In genomic region chr4:150078996-150079581, GRCh38 we compare ENCODE assay signal across 8 cellular contexts. TPM values are rescaled to one million over a fixed set of nuclear protein-coding genes. Genes with fewer than 3 reads are reported as not detected.
A peak's percentile ranks its signal among the peaks of the same experiment; 100 is the strongest.
DNase-seq lines count a peak whose midpoint lies in the region; ATAC-seq and TF ChIP-seq lines count a peak whose summit lies in the region.

No MANE protein-coding gene starts in this region.

- H3K27ac Mint-ChIP-seq in IgD-negative memory B cell (peak overlapping the region in 2 of 3 donors; percentile 90 to 93), natural killer cell (no peak overlapping the region)
- H3K27ac Mint-ChIP-seq in activated CD4-positive, alpha-beta memory T cell treated with anti-CD3 and anti-CD28 coated beads for 36 hours, result no peak overlapping the region

- H3K27ac ChIP-seq in fibroblast of lung (ENCODE audit: insufficient read depth, low read length), result peak overlapping the region; percentile 67

- H3K4me1 Mint-ChIP-seq in IgD-negative memory B cell (peaks cover 7 to 24% (median 16%) of the 10 kb centered on the region in 3 donors), natural killer cell (peaks cover 0 to 4% of the 10 kb centered on the region in 2 donors)
- H3K4me1 Mint-ChIP-seq in activated CD4-positive, alpha-beta memory T cell treated with anti-CD3 and anti-CD28 coated beads for 36 hours (ENCODE audit: low read depth), result peaks cover 5% of the 10 kb centered on the region

- H3K27me3 ChIP-seq in BJ (ENCODE audit: control insufficient read depth, insufficient read depth, low read length) (no peaks in the 10 kb centered on the region), fibroblast of lung (ENCODE audit: control insufficient read depth, insufficient read depth, low read length) (no peaks in the 10 kb centered on the region)

- H3K36me3 ChIP-seq in BJ (ENCODE audit: control insufficient read depth, insufficient read depth, low read length), result no peaks in the 10 kb centered on the region
- no peaks in the 10 kb centered on the region for H3K36me3 ChIP-seq in fibroblast of lung (ENCODE audit: control insufficient read depth, insufficient read depth, low read length)

- DNase-seq in BJ (ENCODE audit: low read depth), result no peak
- peak; percentile 33 for DNase-seq in activated CD4-positive, alpha-beta memory T cell treated with anti-CD3 and anti-CD28 coated beads for 36 hours
- DNase-seq in fibroblast of lung (ENCODE audit: low read depth in 2 of 2), result peak; percentile 46 to 52
- no peak for DNase-seq in natural killer cell
- no peak for DNase-seq in SIG-M5 (lab: John Stamatoyannopoulos, UW)
- no peak for DNase-seq in stimulated activated naive CD4-positive, alpha-beta T cell treated with Interleukin-2 at 50 U/mL for 16 hours (lab: John Stamatoyannopoulos, UW)

- H3K4me1 ChIP-seq in fibroblast of lung (ENCODE audit: control insufficient read depth, extremely low read depth, insufficient read depth, low read length), result no peaks in the 10 kb centered on the region

- POLR2A ChIA-PET in BJ (lab: Charles Lee), result no interaction called here
- POLR2A ChIA-PET in activated CD4-positive, alpha-beta memory T cell treated with anti-CD3 and anti-CD28 coated beads for 36 hours (lab: Charles Lee), result no interaction called here

- H3K9ac ChIP-seq in fibroblast of lung (ENCODE audit: insufficient read depth, low read length), result peak overlapping the region; percentile 69

- peak overlapping the region; percentile 87 for H3K4me2 ChIP-seq in fibroblast of lung (ENCODE audit: extremely low read depth, insufficient read depth, low read length)

- H3K79me2 ChIP-seq in fibroblast of lung (ENCODE audit: control insufficient read depth, insufficient read depth, low read length), result peaks cover 25% of the 10 kb centered on the region

- H4K20me1 ChIP-seq in fibroblast of lung (ENCODE audit: control insufficient read depth, extremely low read depth, insufficient read depth, low read length), result no peaks in the 10 kb centered on the region

- H3K9me3 Mint-ChIP-seq in IgD-negative memory B cell (peaks cover 0 to 3% (median 0%) of the 10 kb centered on the region in 3 donors), natural killer cell (peaks cover 2% of the 10 kb centered on the region in 2 donors)
- no peaks in the 10 kb centered on the region for H3K9me3 Mint-ChIP-seq in activated CD4-positive, alpha-beta memory T cell treated with anti-CD3 and anti-CD28 coated beads for 36 hours

- no peaks in the 10 kb centered on the region for H3K36me3 Mint-ChIP-seq in IgD-negative memory B cell
- H3K36me3 Mint-ChIP-seq in activated CD4-positive, alpha-beta memory T cell treated with anti-CD3 and anti-CD28 coated beads for 36 hours, result no peaks in the 10 kb centered on the region
- H3K36me3 Mint-ChIP-seq in natural killer cell, result no peaks in the 10 kb centered on the region

- TF ChIP-seq CTCF in BJ (IDR thresholded peaks at IDR 0.05; ENCODE audit: insufficient read depth, low read depth, low read length), result no peak; the same call in 1 of the 2 replicates
- TF ChIP-seq CTCF in fibroblast of lung (conservative IDR thresholded peaks at IDR 0.05 in 1 of 2, IDR thresholded peaks at IDR 0.05 in 1 of 2; ENCODE audit: low read depth in 1 of 2, low read length in 2 of 2), result no peak
- TF ChIP-seq CTCF in natural killer cell (IDR thresholded peaks at IDR 0.05), result no peak

- peak overlapping the region; percentile 85 to 99 (median 88) for H3K4me3 Mint-ChIP-seq in IgD-negative memory B cell
- H3K4me3 Mint-ChIP-seq in activated CD4-positive, alpha-beta memory T cell treated with anti-CD3 and anti-CD28 coated beads for 36 hours, result peak overlapping the region; percentile 52
- peak overlapping the region; percentile 55 for H3K4me3 Mint-ChIP-seq in natural killer cell

- peak overlapping the region; percentile 86 for H2AFZ ChIP-seq in fibroblast of lung (ENCODE audit: low read length)

- peak overlapping the region; percentile 97 for H3K4me3 ChIP-seq in BJ (ENCODE audit: low read depth, low read length)
- peak overlapping the region; percentile 60 to 90 (median 80) for H3K4me3 ChIP-seq in fibroblast of lung (replicated peaks in 1 of 4; ENCODE audit: control extremely low read depth in 1 of 4, insufficient read depth in 1 of 4, low read depth in 3 of 4, low read length in 4 of 4)

- no peaks in the 10 kb centered on the region for H3K9me3 ChIP-seq in fibroblast of lung (ENCODE audit: control insufficient read depth, insufficient read depth, low read depth, low read length)

- CTCF ChIA-PET in BJ (lab: Yijun Ruan, JAX), result interaction anchor here (1.7 to 3.3 kb wide), 4 partner anchors 70 to 165 kb away, joined by 4 to 24 read pairs (median 12); no protein-coding TSS in a partner anchor
- CTCF ChIA-PET in activated CD4-positive, alpha-beta memory T cell treated with anti-CD3 and anti-CD28 coated beads for 36 hours (lab: Charles Lee), result no interaction called here

- intact Hi-C loops in activated CD4-positive, alpha-beta memory T cell treated with anti-CD3 and anti-CD28 coated beads for 36 hours (cut with micrococcal nuclease), result loop anchor here (5.0 kb wide), 1 partner anchor 63 kb away; no protein-coding TSS in a partner anchor
- intact Hi-C loops in natural killer cell (cut with micrococcal nuclease), result no loop called here

- peak; percentile 53 for ATAC-seq in GM18909 (IDR thresholded peaks at IDR 0.05; ENCODE audit: poor library complexity, unreplicated experiment)
- peak in 1 of 3 donors; percentile 52 for ATAC-seq in natural killer cell

- H3K27me3 Mint-ChIP-seq in IgD-negative memory B cell (peaks cover 23% of the 10 kb centered on the region), natural killer cell (ENCODE audit: low read depth in 2 of 2) (peaks cover 26 to 49% of the 10 kb centered on the region in 2 donors)
- H3K27me3 Mint-ChIP-seq in activated CD4-positive, alpha-beta memory T cell treated with anti-CD3 and anti-CD28 coated beads for 36 hours, result peaks cover 42% of the 10 kb centered on the region

RNA-seq across cellular contexts. Expression of gene DCLK2, which starts 0.8 kb away (rescaled TPM):
- polyA plus RNA-seq in BJ (2011; rRNA removed) (38.1 and 38.8 TPM in 2 replicates), IgD-negative memory B cell (2.3 TPM), fibroblast of lung (3.8 and 5.1 TPM in 2 replicates)
- 93.4 and 95.3 TPM in 2 replicates for polyA minus RNA-seq in BJ (2011; rRNA and poly(A)+ RNA removed)
- not detected for total RNA-seq in activated CD4-positive, alpha-beta memory T cell treated with anti-CD3 and anti-CD28 coated beads for 36 hours
- total RNA-seq in fibroblast of lung (3.1 and 14.0 TPM in 2 replicates), natural killer cell (under 1 TPM in 1 of 3 donors, not detected in 2; 0.31 TPM)
- 2.8 and 4.1 TPM in 2 replicates for polyA plus RNA-seq in fibroblast of lung (2012)
- 2.1 and 5.4 TPM in 2 replicates for polyA minus RNA-seq in fibroblast of lung (ENCODE audit: low replicate concordance)

Comparison
In these comparisons a context has a peak if more than half of its experiments do, and no peak if none do; other contexts are left out.
1. DNase-seq: peak in activated CD4-positive, alpha-beta memory T cell treated with anti-CD3 and anti-CD28 coated beads for 36 hours (single experiment) and fibroblast of lung (2 of 2); none in BJ (single experiment), natural killer cell (single experiment), SIG-M5 (single experiment) and stimulated activated naive CD4-positive, alpha-beta T cell treated with Interleukin-2 at 50 U/mL for 16 hours (single experiment).
2. H3K27ac Mint-ChIP-seq: peak in IgD-negative memory B cell (2 of 3); none in activated CD4-positive, alpha-beta memory T cell treated with anti-CD3 and anti-CD28 coated beads for 36 hours (single experiment) and natural killer cell (0 of 2).
3. Peak in every context shown above with its lines, with median percentiles within 50 percentile points of each other: H3K4me3 Mint-ChIP-seq.